1 cellular context compared by ENCODE assay signal in the genomic region with DNA sequence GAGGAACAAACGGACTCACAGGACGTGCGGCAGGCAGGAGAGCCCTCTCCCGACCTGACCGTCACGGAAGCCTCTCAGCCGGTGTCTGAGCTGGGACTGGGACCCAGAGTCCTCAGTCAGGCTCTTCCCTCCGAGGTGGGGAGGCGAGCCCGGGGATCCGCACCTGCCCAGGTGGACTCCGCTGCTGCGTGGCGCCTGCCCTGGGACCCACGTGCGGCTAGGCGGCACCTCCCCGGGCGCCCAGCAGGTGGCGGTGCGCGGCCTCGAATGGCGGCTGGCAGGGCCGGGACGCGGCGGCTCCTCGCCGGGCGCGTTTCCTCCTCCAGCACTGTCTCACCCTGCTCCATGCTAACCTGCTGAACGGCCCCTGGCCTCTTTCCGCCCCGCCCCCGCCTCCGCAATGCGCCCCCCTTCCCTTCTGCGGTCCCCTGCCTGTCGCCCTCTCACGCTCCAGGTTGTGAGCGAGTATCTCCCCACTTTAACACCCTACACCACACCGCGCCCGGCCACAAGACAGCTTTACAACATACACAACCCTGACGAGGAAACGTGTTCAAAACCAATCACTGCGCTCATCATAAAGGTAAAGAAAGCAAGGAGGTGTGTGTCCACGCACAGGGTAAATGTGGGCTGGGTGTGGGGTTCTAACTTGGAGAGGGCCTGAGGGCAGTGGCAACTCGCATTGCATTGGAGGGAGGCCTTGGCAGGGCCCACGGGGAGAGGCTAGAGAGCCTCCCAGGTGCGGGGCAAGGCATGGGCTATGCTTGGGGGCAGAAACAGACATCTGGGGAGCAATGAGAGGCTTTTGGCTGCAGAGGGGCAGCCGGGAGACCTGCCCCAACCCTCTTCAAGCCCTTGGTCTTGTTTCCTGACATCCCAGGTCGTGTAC.
TF ChIP-seq lines count a peak whose summit lies in the region.

No MANE protein-coding gene starts in this region.

TF ChIP-seq in GM23338, 12 proteins besides CTCF, POLR2A, EP300 and RAD21 (continued from another document):
- TF ChIP-seq, protein P1, sequence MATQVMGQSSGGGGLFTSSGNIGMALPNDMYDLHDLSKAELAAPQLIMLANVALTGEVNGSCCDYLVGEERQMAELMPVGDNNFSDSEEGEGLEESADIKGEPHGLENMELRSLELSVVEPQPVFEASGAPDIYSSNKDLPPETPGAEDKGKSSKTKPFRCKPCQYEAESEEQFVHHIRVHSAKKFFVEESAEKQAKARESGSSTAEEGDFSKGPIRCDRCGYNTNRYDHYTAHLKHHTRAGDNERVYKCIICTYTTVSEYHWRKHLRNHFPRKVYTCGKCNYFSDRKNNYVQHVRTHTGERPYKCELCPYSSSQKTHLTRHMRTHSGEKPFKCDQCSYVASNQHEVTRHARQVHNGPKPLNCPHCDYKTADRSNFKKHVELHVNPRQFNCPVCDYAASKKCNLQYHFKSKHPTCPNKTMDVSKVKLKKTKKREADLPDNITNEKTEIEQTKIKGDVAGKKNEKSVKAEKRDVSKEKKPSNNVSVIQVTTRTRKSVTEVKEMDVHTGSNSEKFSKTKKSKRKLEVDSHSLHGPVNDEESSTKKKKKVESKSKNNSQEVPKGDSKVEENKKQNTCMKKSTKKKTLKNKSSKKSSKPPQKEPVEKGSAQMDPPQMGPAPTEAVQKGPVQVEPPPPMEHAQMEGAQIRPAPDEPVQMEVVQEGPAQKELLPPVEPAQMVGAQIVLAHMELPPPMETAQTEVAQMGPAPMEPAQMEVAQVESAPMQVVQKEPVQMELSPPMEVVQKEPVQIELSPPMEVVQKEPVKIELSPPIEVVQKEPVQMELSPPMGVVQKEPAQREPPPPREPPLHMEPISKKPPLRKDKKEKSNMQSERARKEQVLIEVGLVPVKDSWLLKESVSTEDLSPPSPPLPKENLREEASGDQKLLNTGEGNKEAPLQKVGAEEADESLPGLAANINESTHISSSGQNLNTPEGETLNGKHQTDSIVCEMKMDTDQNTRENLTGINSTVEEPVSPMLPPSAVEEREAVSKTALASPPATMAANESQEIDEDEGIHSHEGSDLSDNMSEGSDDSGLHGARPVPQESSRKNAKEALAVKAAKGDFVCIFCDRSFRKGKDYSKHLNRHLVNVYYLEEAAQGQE (IDR thresholded peaks at IDR 0.05; ENCODE audit: unreplicated experiment) = no peak
- TF ChIP-seq ZNF114 (CRISPR knock-in tag; IDR thresholded peaks at IDR 0.05) (no peak), EZH2phosphoT487 (IDR thresholded peaks at IDR 0.05; ENCODE audit: unreplicated experiment) (no peak), JUNB (IDR thresholded peaks at IDR 0.05; ENCODE audit: unreplicated experiment) (no peak), CREB1 (CRISPR knock-in tag; IDR thresholded peaks at IDR 0.05; ENCODE audit: low read depth) (no peak; the same call in 1 of the 2 replicates)
